In the genomic region with DNA sequence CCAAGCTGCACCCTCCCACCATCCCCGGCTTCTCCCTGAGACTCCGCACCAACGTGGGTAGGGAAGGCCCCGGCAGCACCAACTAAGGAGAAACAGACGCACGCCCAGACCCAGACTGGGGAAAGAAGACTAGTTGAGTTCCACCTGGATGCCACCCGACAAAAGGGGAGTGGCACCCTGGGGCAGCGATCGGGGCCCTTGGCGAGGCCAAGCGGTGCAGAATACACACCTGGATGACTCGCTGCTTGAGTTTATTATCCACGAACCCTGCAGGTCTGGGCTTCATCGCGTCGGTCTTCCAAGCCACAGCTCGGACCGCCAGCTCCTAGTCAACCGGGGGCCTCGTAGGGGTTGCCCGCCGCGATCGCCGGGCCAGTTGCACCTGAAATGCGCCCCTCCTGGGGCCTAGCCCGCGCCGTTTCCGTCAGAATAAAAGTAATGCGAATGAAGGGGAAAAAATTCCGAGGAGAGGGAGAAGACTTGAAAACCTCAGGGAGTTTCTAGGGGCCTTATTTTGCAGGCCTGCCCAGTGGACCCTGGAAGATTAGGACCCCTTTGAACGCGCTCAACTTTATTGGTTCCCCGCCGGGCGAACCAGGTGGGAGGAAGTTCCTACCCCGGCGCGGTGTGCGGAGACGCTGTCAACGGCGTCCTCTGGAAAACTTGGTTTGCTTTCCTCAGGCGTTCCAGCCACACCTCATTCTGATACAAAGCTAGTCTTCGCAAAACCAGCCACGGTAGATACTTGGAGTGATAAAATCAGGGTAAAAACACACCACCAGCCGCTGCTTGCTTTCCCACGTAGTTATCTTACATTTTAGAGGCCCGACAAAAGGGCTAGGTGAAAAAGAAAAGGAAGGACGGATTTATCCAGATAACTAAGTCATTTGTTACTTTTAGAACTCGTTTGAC, we compare ENCODE assay signal across 1 cellular context.
TF ChIP-seq lines count a peak whose summit lies in the region.

A gene (minus strand): TSS at position 331 of the 912 bp plus-strand sequence. CDS start 45 bp downstream, at position 286.

TF ChIP-seq in K562, 482 proteins besides CTCF, POLR2A, EP300 and RAD21 (continued from another document and continues in another):
- TF ChIP-seq, protein P1, sequence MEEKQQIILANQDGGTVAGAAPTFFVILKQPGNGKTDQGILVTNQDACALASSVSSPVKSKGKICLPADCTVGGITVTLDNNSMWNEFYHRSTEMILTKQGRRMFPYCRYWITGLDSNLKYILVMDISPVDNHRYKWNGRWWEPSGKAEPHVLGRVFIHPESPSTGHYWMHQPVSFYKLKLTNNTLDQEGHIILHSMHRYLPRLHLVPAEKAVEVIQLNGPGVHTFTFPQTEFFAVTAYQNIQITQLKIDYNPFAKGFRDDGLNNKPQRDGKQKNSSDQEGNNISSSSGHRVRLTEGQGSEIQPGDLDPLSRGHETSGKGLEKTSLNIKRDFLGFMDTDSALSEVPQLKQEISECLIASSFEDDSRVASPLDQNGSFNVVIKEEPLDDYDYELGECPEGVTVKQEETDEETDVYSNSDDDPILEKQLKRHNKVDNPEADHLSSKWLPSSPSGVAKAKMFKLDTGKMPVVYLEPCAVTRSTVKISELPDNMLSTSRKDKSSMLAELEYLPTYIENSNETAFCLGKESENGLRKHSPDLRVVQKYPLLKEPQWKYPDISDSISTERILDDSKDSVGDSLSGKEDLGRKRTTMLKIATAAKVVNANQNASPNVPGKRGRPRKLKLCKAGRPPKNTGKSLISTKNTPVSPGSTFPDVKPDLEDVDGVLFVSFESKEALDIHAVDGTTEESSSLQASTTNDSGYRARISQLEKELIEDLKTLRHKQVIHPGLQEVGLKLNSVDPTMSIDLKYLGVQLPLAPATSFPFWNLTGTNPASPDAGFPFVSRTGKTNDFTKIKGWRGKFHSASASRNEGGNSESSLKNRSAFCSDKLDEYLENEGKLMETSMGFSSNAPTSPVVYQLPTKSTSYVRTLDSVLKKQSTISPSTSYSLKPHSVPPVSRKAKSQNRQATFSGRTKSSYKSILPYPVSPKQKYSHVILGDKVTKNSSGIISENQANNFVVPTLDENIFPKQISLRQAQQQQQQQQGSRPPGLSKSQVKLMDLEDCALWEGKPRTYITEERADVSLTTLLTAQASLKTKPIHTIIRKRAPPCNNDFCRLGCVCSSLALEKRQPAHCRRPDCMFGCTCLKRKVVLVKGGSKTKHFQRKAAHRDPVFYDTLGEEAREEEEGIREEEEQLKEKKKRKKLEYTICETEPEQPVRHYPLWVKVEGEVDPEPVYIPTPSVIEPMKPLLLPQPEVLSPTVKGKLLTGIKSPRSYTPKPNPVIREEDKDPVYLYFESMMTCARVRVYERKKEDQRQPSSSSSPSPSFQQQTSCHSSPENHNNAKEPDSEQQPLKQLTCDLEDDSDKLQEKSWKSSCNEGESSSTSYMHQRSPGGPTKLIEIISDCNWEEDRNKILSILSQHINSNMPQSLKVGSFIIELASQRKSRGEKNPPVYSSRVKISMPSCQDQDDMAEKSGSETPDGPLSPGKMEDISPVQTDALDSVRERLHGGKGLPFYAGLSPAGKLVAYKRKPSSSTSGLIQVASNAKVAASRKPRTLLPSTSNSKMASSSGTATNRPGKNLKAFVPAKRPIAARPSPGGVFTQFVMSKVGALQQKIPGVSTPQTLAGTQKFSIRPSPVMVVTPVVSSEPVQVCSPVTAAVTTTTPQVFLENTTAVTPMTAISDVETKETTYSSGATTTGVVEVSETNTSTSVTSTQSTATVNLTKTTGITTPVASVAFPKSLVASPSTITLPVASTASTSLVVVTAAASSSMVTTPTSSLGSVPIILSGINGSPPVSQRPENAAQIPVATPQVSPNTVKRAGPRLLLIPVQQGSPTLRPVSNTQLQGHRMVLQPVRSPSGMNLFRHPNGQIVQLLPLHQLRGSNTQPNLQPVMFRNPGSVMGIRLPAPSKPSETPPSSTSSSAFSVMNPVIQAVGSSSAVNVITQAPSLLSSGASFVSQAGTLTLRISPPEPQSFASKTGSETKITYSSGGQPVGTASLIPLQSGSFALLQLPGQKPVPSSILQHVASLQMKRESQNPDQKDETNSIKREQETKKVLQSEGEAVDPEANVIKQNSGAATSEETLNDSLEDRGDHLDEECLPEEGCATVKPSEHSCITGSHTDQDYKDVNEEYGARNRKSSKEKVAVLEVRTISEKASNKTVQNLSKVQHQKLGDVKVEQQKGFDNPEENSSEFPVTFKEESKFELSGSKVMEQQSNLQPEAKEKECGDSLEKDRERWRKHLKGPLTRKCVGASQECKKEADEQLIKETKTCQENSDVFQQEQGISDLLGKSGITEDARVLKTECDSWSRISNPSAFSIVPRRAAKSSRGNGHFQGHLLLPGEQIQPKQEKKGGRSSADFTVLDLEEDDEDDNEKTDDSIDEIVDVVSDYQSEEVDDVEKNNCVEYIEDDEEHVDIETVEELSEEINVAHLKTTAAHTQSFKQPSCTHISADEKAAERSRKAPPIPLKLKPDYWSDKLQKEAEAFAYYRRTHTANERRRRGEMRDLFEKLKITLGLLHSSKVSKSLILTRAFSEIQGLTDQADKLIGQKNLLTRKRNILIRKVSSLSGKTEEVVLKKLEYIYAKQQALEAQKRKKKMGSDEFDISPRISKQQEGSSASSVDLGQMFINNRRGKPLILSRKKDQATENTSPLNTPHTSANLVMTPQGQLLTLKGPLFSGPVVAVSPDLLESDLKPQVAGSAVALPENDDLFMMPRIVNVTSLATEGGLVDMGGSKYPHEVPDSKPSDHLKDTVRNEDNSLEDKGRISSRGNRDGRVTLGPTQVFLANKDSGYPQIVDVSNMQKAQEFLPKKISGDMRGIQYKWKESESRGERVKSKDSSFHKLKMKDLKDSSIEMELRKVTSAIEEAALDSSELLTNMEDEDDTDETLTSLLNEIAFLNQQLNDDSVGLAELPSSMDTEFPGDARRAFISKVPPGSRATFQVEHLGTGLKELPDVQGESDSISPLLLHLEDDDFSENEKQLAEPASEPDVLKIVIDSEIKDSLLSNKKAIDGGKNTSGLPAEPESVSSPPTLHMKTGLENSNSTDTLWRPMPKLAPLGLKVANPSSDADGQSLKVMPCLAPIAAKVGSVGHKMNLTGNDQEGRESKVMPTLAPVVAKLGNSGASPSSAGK (IDR thresholded peaks at IDR 0.05), result peak; percentile 62
- peak; percentile 66; the same call in 1 of the 2 replicates for TF ChIP-seq MYNN (IDR thresholded peaks at IDR 0.05)
- no peak for TF ChIP-seq MYNN (CRISPR knock-in tag; IDR thresholded peaks at IDR 0.05)
- no peak for TF ChIP-seq ZNF197 (CRISPR knock-in tag; IDR thresholded peaks at IDR 0.05; ENCODE audit: low read depth)
- TF ChIP-seq HDAC1 (IDR thresholded peaks at IDR 0.05), result peak in 1 of 2 experiments; percentile 74; a peak in 2 of 4 replicates
- TF ChIP-seq, protein P2, sequence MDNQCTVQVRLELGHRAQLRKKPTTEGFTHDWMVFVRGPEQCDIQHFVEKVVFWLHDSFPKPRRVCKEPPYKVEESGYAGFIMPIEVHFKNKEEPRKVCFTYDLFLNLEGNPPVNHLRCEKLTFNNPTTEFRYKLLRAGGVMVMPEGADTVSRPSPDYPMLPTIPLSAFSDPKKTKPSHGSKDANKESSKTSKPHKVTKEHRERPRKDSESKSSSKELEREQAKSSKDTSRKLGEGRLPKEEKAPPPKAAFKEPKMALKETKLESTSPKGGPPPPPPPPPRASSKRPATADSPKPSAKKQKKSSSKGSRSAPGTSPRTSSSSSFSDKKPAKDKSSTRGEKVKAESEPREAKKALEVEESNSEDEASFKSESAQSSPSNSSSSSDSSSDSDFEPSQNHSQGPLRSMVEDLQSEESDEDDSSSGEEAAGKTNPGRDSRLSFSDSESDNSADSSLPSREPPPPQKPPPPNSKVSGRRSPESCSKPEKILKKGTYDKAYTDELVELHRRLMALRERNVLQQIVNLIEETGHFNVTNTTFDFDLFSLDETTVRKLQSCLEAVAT (IDR thresholded peaks at IDR 0.05), result 0 out of 4 replicates have a peak, but pooled peaks of 1 of the 2 experiments have one; percentile 34
- no peak for TF ChIP-seq NR2C2 (CRISPR knock-in tag; IDR thresholded peaks at IDR 0.05)
- TF ChIP-seq NR2C2 (tag; IDR thresholded peaks at IDR 0.05), result peak; percentile 75
- TF ChIP-seq, protein P3, sequence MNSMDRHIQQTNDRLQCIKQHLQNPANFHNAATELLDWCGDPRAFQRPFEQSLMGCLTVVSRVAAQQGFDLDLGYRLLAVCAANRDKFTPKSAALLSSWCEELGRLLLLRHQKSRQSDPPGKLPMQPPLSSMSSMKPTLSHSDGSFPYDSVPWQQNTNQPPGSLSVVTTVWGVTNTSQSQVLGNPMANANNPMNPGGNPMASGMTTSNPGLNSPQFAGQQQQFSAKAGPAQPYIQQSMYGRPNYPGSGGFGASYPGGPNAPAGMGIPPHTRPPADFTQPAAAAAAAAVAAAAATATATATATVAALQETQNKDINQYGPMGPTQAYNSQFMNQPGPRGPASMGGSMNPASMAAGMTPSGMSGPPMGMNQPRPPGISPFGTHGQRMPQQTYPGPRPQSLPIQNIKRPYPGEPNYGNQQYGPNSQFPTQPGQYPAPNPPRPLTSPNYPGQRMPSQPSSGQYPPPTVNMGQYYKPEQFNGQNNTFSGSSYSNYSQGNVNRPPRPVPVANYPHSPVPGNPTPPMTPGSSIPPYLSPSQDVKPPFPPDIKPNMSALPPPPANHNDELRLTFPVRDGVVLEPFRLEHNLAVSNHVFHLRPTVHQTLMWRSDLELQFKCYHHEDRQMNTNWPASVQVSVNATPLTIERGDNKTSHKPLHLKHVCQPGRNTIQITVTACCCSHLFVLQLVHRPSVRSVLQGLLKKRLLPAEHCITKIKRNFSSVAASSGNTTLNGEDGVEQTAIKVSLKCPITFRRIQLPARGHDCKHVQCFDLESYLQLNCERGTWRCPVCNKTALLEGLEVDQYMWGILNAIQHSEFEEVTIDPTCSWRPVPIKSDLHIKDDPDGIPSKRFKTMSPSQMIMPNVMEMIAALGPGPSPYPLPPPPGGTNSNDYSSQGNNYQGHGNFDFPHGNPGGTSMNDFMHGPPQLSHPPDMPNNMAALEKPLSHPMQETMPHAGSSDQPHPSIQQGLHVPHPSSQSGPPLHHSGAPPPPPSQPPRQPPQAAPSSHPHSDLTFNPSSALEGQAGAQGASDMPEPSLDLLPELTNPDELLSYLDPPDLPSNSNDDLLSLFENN (IDR thresholded peaks at IDR 0.05; ENCODE audit: low read depth in 2 of 2, low read length in 2 of 2), result peak in 1 of 2 experiments; percentile 78; a peak in 2 of 4 replicates
- TF ChIP-seq ZNF384 (IDR thresholded peaks at IDR 0.05; ENCODE audit: low read depth, low read length), result peak; percentile 79
- TF ChIP-seq TBP (optimal IDR thresholded peaks at IDR 0.05; ENCODE audit: low read depth, low read length), result peak; percentile 66
- TF ChIP-seq, protein P4, sequence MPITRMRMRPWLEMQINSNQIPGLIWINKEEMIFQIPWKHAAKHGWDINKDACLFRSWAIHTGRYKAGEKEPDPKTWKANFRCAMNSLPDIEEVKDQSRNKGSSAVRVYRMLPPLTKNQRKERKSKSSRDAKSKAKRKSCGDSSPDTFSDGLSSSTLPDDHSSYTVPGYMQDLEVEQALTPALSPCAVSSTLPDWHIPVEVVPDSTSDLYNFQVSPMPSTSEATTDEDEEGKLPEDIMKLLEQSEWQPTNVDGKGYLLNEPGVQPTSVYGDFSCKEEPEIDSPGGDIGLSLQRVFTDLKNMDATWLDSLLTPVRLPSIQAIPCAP (CRISPR knock-in tag; IDR thresholded peaks at IDR 0.05; ENCODE audit: borderline replicate concordance), result no peak
- peak; percentile 62; the same call in 1 of the 2 replicates for TF ChIP-seq ETV5 (CRISPR knock-in tag; IDR thresholded peaks at IDR 0.05; ENCODE audit: low read depth)
- TF ChIP-seq ATF7 (IDR thresholded peaks at IDR 0.05), result peak; percentile 91
- no peak for TF ChIP-seq SIRT6 (IDR thresholded peaks at IDR 0.05; ENCODE audit: low read depth, low read length)
- TF ChIP-seq, protein P5, sequence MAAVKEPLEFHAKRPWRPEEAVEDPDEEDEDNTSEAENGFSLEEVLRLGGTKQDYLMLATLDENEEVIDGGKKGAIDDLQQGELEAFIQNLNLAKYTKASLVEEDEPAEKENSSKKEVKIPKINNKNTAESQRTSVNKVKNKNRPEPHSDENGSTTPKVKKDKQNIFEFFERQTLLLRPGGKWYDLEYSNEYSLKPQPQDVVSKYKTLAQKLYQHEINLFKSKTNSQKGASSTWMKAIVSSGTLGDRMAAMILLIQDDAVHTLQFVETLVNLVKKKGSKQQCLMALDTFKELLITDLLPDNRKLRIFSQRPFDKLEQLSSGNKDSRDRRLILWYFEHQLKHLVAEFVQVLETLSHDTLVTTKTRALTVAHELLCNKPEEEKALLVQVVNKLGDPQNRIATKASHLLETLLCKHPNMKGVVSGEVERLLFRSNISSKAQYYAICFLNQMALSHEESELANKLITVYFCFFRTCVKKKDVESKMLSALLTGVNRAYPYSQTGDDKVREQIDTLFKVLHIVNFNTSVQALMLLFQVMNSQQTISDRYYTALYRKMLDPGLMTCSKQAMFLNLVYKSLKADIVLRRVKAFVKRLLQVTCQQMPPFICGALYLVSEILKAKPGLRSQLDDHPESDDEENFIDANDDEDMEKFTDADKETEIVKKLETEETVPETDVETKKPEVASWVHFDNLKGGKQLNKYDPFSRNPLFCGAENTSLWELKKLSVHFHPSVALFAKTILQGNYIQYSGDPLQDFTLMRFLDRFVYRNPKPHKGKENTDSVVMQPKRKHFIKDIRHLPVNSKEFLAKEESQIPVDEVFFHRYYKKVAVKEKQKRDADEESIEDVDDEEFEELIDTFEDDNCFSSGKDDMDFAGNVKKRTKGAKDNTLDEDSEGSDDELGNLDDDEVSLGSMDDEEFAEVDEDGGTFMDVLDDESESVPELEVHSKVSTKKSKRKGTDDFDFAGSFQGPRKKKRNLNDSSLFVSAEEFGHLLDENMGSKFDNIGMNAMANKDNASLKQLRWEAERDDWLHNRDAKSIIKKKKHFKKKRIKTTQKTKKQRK (IDR thresholded peaks at IDR 0.05; ENCODE audit: borderline replicate concordance, low read depth, low read length), result no peak
- TF ChIP-seq SMAD4 (CRISPR knock-in tag; conservative IDR thresholded peaks at IDR 0.05), result peak; percentile 84
- no peak for TF ChIP-seq KAT2B (IDR thresholded peaks at IDR 0.05; ENCODE audit: low read depth, low read length)
- no peak for TF ChIP-seq TCF7L2 (IDR thresholded peaks at IDR 0.05; ENCODE audit: low read depth, low read length)
- TF ChIP-seq, protein P6, sequence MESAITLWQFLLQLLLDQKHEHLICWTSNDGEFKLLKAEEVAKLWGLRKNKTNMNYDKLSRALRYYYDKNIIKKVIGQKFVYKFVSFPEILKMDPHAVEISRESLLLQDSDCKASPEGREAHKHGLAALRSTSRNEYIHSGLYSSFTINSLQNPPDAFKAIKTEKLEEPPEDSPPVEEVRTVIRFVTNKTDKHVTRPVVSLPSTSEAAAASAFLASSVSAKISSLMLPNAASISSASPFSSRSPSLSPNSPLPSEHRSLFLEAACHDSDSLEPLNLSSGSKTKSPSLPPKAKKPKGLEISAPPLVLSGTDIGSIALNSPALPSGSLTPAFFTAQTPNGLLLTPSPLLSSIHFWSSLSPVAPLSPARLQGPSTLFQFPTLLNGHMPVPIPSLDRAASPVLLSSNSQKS (CRISPR knock-in tag; IDR thresholded peaks at IDR 0.05), result 0 out of 2 replicates have a peak, but pooled peaks have one; percentile 13
- TF ChIP-seq SP1 (CRISPR knock-in tag; IDR thresholded peaks at IDR 0.05), result peak; percentile 81
- TF ChIP-seq, protein P7, sequence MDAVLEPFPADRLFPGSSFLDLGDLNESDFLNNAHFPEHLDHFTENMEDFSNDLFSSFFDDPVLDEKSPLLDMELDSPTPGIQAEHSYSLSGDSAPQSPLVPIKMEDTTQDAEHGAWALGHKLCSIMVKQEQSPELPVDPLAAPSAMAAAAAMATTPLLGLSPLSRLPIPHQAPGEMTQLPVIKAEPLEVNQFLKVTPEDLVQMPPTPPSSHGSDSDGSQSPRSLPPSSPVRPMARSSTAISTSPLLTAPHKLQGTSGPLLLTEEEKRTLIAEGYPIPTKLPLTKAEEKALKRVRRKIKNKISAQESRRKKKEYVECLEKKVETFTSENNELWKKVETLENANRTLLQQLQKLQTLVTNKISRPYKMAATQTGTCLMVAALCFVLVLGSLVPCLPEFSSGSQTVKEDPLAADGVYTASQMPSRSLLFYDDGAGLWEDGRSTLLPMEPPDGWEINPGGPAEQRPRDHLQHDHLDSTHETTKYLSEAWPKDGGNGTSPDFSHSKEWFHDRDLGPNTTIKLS (IDR thresholded peaks at IDR 0.05; ENCODE audit: borderline replicate concordance, low read depth), result peak; percentile 79
- TF ChIP-seq ELF1 (tag; IDR thresholded peaks at IDR 0.05), result peak; percentile 79
- TF ChIP-seq PHF20 (IDR thresholded peaks at IDR 0.05; ENCODE audit: partially characterized antibody), result peak; percentile 88
- peak; percentile 47; the same call in 1 of the 2 replicates for TF ChIP-seq ZNF12 (CRISPR knock-in tag; IDR thresholded peaks at IDR 0.05)
- no peak for TF ChIP-seq WHSC1 (IDR thresholded peaks at IDR 0.05; ENCODE audit: low read length)
